In genomic region chr6:156857573-156857972, GRCh38 we compare ENCODE assay signal across 10 cellular contexts.
DNase-seq lines count a peak whose midpoint lies in the region; ATAC-seq lines count a peak whose summit lies in the region.
"Had no signal": no experiment of that assay in that cellular context is flagged by ENCODE, and none has a peak within 500 bp of the region (broad histone marks: within the 10 kb centered on the region; RNA-seq: fewer than 3 reads in every experiment).

No MANE protein-coding gene starts in this region.

- intact Hi-C loops in activated naive CD4-positive, alpha-beta T cell treated with anti-CD3 and anti-CD28 coated beads for 36 hours (cut with micrococcal nuclease) = loop anchor here (1.0 to 10.0 kb wide), 9 partner anchors 66 to 570 kb away; no protein-coding TSS in a partner anchor

- peak overlapping the region; percentile 89 for H3K27ac Mint-ChIP-seq in activated naive CD4-positive, alpha-beta T cell treated with anti-CD3 and anti-CD28 coated beads for 36 hours
- peak overlapping the region; percentile 83 for H3K27ac Mint-ChIP-seq in activated naive CD8-positive, alpha-beta T cell treated with anti-CD3 and anti-CD28 coated beads for 36 hours
- H3K27ac Mint-ChIP-seq in immature natural killer cell = no peak overlapping the region

- H3K36me3 Mint-ChIP-seq in activated naive CD4-positive, alpha-beta T cell treated with anti-CD3 and anti-CD28 coated beads for 36 hours (ENCODE audit: low read depth) = peaks cover 3% of the 10 kb centered on the region
- H3K36me3 Mint-ChIP-seq in activated naive CD8-positive, alpha-beta T cell treated with anti-CD3 and anti-CD28 coated beads for 36 hours = peaks cover 13% of the 10 kb centered on the region
- H3K36me3 Mint-ChIP-seq in immature natural killer cell = no peaks in the 10 kb centered on the region

- no peak overlapping the region for H3K4me3 Mint-ChIP-seq in activated naive CD4-positive, alpha-beta T cell treated with anti-CD3 and anti-CD28 coated beads for 36 hours
- no peak overlapping the region for H3K4me3 Mint-ChIP-seq in activated naive CD8-positive, alpha-beta T cell treated with anti-CD3 and anti-CD28 coated beads for 36 hours
- peak overlapping the region in 2 of 5 donors; percentile 7 to 23 for H3K4me3 Mint-ChIP-seq in immature natural killer cell

- peak; percentile 68 for ATAC-seq in HG03342 (IDR thresholded peaks at IDR 0.05; ENCODE audit: unreplicated experiment)

- CTCF ChIA-PET in activated naive CD4-positive, alpha-beta T cell treated with anti-CD3 and anti-CD28 coated beads for 36 hours (lab: Charles Lee) = interaction anchor here (1.1 kb wide), 1 partner anchor 50 kb away, joined by 3 read pairs; no protein-coding TSS in a partner anchor

- DNase-seq in activated naive CD4-positive, alpha-beta T cell treated with anti-CD3 and anti-CD28 coated beads for 36 hours = peak; percentile 57
- DNase-seq in activated naive CD4-positive, alpha-beta T cell (lab: John Stamatoyannopoulos, UW) = no peak
- peak; percentile 36 for DNase-seq in activated naive CD8-positive, alpha-beta T cell treated with anti-CD3 and anti-CD28 coated beads for 36 hours
- DNase-seq in stimulated activated CD4-positive, alpha-beta T cell treated with anti-CD3 and anti-CD28 coated beads, Interleukin-4, amount 100 ng/mL, for 24 hours = peak; percentile 52
- DNase-seq in superior temporal gyrus (ENCODE audit: extremely low spot score) (no peak), immature natural killer cell (no peak), SIG-M5 treated with dmso at 0.1 percent for 504 hours (lab: John Stamatoyannopoulos, UW; ENCODE audit: unreplicated experiment) (no peak)
- DNase-seq: brain microvascular endothelial cell, small intestine had no signal

- H3K9me3 Mint-ChIP-seq in activated naive CD4-positive, alpha-beta T cell treated with anti-CD3 and anti-CD28 coated beads for 36 hours = no peaks in the 10 kb centered on the region
- H3K9me3 Mint-ChIP-seq in activated naive CD8-positive, alpha-beta T cell treated with anti-CD3 and anti-CD28 coated beads for 36 hours = peaks cover 4% of the 10 kb centered on the region
- H3K9me3 Mint-ChIP-seq in immature natural killer cell = no peaks in the 10 kb centered on the region

- peaks cover 77% of the 10 kb centered on the region for H3K4me1 Mint-ChIP-seq in activated naive CD4-positive, alpha-beta T cell treated with anti-CD3 and anti-CD28 coated beads for 36 hours (ENCODE audit: low read depth)
- H3K4me1 Mint-ChIP-seq in activated naive CD8-positive, alpha-beta T cell treated with anti-CD3 and anti-CD28 coated beads for 36 hours = peaks cover 67% of the 10 kb centered on the region
- peaks cover 83 to 96% of the 10 kb centered on the region in 2 donors for H3K4me1 Mint-ChIP-seq in immature natural killer cell

- H3K27me3 Mint-ChIP-seq in activated naive CD4-positive, alpha-beta T cell treated with anti-CD3 and anti-CD28 coated beads for 36 hours (ENCODE audit: low read depth) = no peaks in the 10 kb centered on the region
- no peaks in the 10 kb centered on the region for H3K27me3 Mint-ChIP-seq in activated naive CD8-positive, alpha-beta T cell treated with anti-CD3 and anti-CD28 coated beads for 36 hours
- H3K27me3 Mint-ChIP-seq in immature natural killer cell (ENCODE audit: low read depth in 3 of 3) = peaks cover 0 to 6% (median 2%) of the 10 kb centered on the region in 3 donors

Comparison
In these comparisons a context has a peak if more than half of its experiments do, and no peak if none do; other contexts are left out.
1. DNase-seq: peak in activated naive CD4-positive, alpha-beta T cell treated with anti-CD3 and anti-CD28 coated beads for 36 hours (single experiment), activated naive CD8-positive, alpha-beta T cell treated with anti-CD3 and anti-CD28 coated beads for 36 hours (single experiment) and stimulated activated CD4-positive, alpha-beta T cell treated with anti-CD3 and anti-CD28 coated beads, Interleukin-4, amount 100 ng/mL, for 24 hours (single experiment); none in activated naive CD4-positive, alpha-beta T cell (0 of 4), superior temporal gyrus (single experiment), immature natural killer cell (0 of 3) and SIG-M5 treated with dmso at 0.1 percent for 504 hours (single experiment).
2. H3K27ac Mint-ChIP-seq: peak in activated naive CD4-positive, alpha-beta T cell treated with anti-CD3 and anti-CD28 coated beads for 36 hours (single experiment) and activated naive CD8-positive, alpha-beta T cell treated with anti-CD3 and anti-CD28 coated beads for 36 hours (single experiment); none in immature natural killer cell (0 of 6).